Comparison of ENCODE assay signal across 15 cellular contexts in genomic region chr14:50786821-50787464, GRCh38. TPM values are rescaled to one million over a fixed set of nuclear protein-coding genes. Genes with fewer than 3 reads are reported as not detected.
A peak's percentile ranks its signal among the peaks of the same experiment; 100 is the strongest.
DNase-seq lines count a peak whose midpoint lies in the region; ATAC-seq and TF ChIP-seq lines count a peak whose summit lies in the region.
"Had no signal": no experiment of that assay in that cellular context is flagged by ENCODE, and none has a peak within 500 bp of the region (broad histone marks: within the 10 kb centered on the region; RNA-seq: fewer than 3 reads in every experiment).

No MANE protein-coding gene starts in this region.

- DNase-seq in GM12865 (ENCODE audit: low read depth) (peak; percentile 56), glutamatergic neuron (no peak), NCI-H2107 (lab: John Stamatoyannopoulos, UW) (no peak), NCI-H1417 (lab: John Stamatoyannopoulos, UW) (no peak)
- DNase-seq: activated CD4-positive, alpha-beta T cell treated with anti-CD3 and anti-CD28 coated beads, Interleukin-2, amount 50 U/mL, for 1 hour; aorta; foreskin melanocyte; GDM1; NCI-H1436 treated with DMSO at 0.1 percent for 48 hours; NCI-H774 had no signal

- H3K27me3 ChIP-seq in BLaER1 treated with 17β-estradiol and CSF1 and Interleukin-3, amounts not matched to agents 10 nM and 100 nM: no peaks in the 10 kb centered on the region

- H4K20me1 ChIP-seq in BLaER1 treated with 17β-estradiol and CSF1 and Interleukin-3, amounts not matched to agents 10 nM and 100 nM: peaks cover 0 to 16% (median 0%) of the 10 kb centered on the region in 11 experiments; a peak in 5 of 22 replicates

- no peaks in the 10 kb centered on the region for H3K9me3 ChIP-seq in BLaER1 treated with 17β-estradiol and CSF1 and Interleukin-3, amounts not matched to agents 10 nM and 100 nM (replicated peaks in 1 of 11)

- H3K4me2 ChIP-seq in BLaER1 treated with 17β-estradiol and CSF1 and Interleukin-3, amounts not matched to agents 10 nM and 100 nM: peak overlapping the region; percentile 85 to 99 (median 92); a peak in 21 of 22 replicates

- ATAC-seq in HG03520 (IDR thresholded peaks at IDR 0.05; ENCODE audit: unreplicated experiment): no peak
- ATAC-seq in GM18873 (IDR thresholded peaks at IDR 0.05; ENCODE audit: low FRiP score, unreplicated experiment): no peak

- peaks cover 4% of the 10 kb centered on the region for H3K36me3 Mint-ChIP-seq in glutamatergic neuron (ENCODE audit: unreplicated experiment)

- H3K4me3 ChIP-seq in BLaER1 treated with 17β-estradiol and CSF1 and Interleukin-3, amounts not matched to agents 10 nM and 100 nM: no peak overlapping the region
- H3K4me3 ChIP-seq in GM12865 (ENCODE audit: low read depth, low read length): peak overlapping the region; percentile 47

- TF ChIP-seq CTCF in GM12865 (IDR thresholded peaks at IDR 0.05; ENCODE audit: insufficient read depth, low read depth, low read length, missing control alignments) (no peak), VCaP (conservative IDR thresholded peaks at IDR 0.05) (no peak), glutamatergic neuron (IDR thresholded peaks at IDR 0.05; ENCODE audit: partially characterized antibody, unreplicated experiment) (no peak)

- H3K27me3 Mint-ChIP-seq in glutamatergic neuron (ENCODE audit: unreplicated experiment): peaks cover 9% of the 10 kb centered on the region

- peak overlapping the region; percentile 64 for H3K4me3 Mint-ChIP-seq in glutamatergic neuron (ENCODE audit: unreplicated experiment)
- H3K4me3 Mint-ChIP-seq: CD14-positive monocyte had no signal

- peaks cover 13 to 60% (median 46%) of the 10 kb centered on the region in 11 experiments; a peak in 20 of 22 replicates for H3K36me3 ChIP-seq in BLaER1 treated with 17β-estradiol and CSF1 and Interleukin-3, amounts not matched to agents 10 nM and 100 nM

- H3K27ac ChIP-seq in BLaER1 treated with 17β-estradiol and CSF1 and Interleukin-3, amounts not matched to agents 10 nM and 100 nM: peak overlapping the region in 8 of 11 experiments; percentile 21 to 81 (median 76); a peak in 15 of 22 replicates
- peak overlapping the region; percentile 77 for H3K27ac ChIP-seq in VCaP

- H3K9ac ChIP-seq in BLaER1 treated with 17β-estradiol and CSF1 and Interleukin-3, amounts not matched to agents 10 nM and 100 nM: no peak overlapping the region; a peak in 1 of 22 replicates

- H3K4me1 Mint-ChIP-seq in glutamatergic neuron (ENCODE audit: low read depth, unreplicated experiment): peaks cover 62% of the 10 kb centered on the region

- peaks cover 11% of the 10 kb centered on the region for H3K9me3 Mint-ChIP-seq in glutamatergic neuron (ENCODE audit: unreplicated experiment)

- peaks cover 81 to 88% (median 87%) of the 10 kb centered on the region in 10 experiments for H3K4me1 ChIP-seq in BLaER1 treated with 17β-estradiol and CSF1 and Interleukin-3, amounts not matched to agents 10 nM and 100 nM

- H3K27ac Mint-ChIP-seq in glutamatergic neuron (ENCODE audit: unreplicated experiment): peak overlapping the region; percentile 95

RNA-seq across cellular contexts. Expression of gene NIN, which starts 44.0 kb away (rescaled TPM):
- total RNA-seq in glutamatergic neuron (ENCODE audit: unreplicated experiment): 104 TPM
